ENCODE assay signal across 14 cellular contexts in genomic region chr2:176176233-176176632, GRCh38. TPM values are rescaled to one million over a fixed set of nuclear protein-coding genes. Genes with fewer than 3 reads are reported as not detected.
"Had no signal": no experiment of that assay in that cellular context is flagged by ENCODE, and none has a peak within 500 bp of the region (broad histone marks: within the 10 kb centered on the region; RNA-seq: fewer than 3 reads in every experiment).

No MANE protein-coding gene starts in this region.

- DNase-seq: activated CD4-positive, alpha-beta T cell treated with anti-CD3 and anti-CD28 coated beads, Interleukin-2, amount 50 U/mL, for 48 hours; activated naive CD4-positive, alpha-beta T cell treated with anti-CD3 and anti-CD28 coated beads, Interleukin-2, amount 10 ng/mL, durations not matched to agents 7 days and 5 days; activated T-cell treated with anti-CD3 and anti-CD28 coated beads, Interleukin-2, amount 50 U/mL, for 1 hour; left ventricle myocardium superior; natural killer cell; psoas muscle; stimulated activated naive CD8-positive, alpha-beta T cell treated with anti-CD3 and anti-CD28 coated beads, Interleukin-15, Interleukin-2, amounts not matched to agents 100 U/mL and 50 U/mL, for 24 hours; T-helper 17 cell; trophoblast cell; WERI-Rb-1 had no signal

- FAIRE-seq: keratinocyte had no signal

- H3K27ac ChIP-seq: cardiac muscle cell, psoas muscle, suprapubic skin, WERI-Rb-1 had no signal

- H3K4me1 ChIP-seq: psoas muscle had no signal

- H3K4me3 ChIP-seq: cardiac muscle cell, psoas muscle, suprapubic skin had no signal

- H3K36me3 ChIP-seq: cardiac muscle cell, suprapubic skin, WERI-Rb-1 had no signal

- H3K9me3 ChIP-seq: psoas muscle, suprapubic skin had no signal

RNA-seq across cellular contexts. Expression of gene HOXD1, which starts 12.2 kb away (rescaled TPM):
- total RNA-seq: activated T-helper 2 cell treated with anti-CD3 and anti-CD28 coated beads, Interferon-gamma antibody, Interleukin-2, Interleukin-4, amounts not matched to agents 10 μg/mL and 5 μg/mL and 100 μg/mL, durations not matched to agents 14 hours and 24 hours and 36 hours; cardiac muscle cell; left ventricle myocardium superior; T-helper 17 cell had no signal

RNA-seq across cellular contexts. Expression of gene HOXD3, which starts 19.1 kb away (rescaled TPM):
- total RNA-seq: activated T-helper 2 cell treated with anti-CD3 and anti-CD28 coated beads, Interferon-gamma antibody, Interleukin-2, Interleukin-4, amounts not matched to agents 10 μg/mL and 5 μg/mL and 100 μg/mL, durations not matched to agents 14 hours and 24 hours and 36 hours; natural killer cell; T-helper 17 cell had no signal

RNA-seq across cellular contexts. Expression of gene HOXD4, which starts 24.9 kb away (rescaled TPM):
- total RNA-seq: activated T-helper 2 cell treated with anti-CD3 and anti-CD28 coated beads, Interferon-gamma antibody, Interleukin-2, Interleukin-4, amounts not matched to agents 10 μg/mL and 5 μg/mL and 100 μg/mL, durations not matched to agents 14 hours and 24 hours and 36 hours; cardiac muscle cell; natural killer cell; T-helper 17 cell had no signal

RNA-seq across cellular contexts. Expression of gene HOXD8, which starts 46.7 kb away (rescaled TPM):
- total RNA-seq: activated T-helper 2 cell treated with anti-CD3 and anti-CD28 coated beads, Interferon-gamma antibody, Interleukin-2, Interleukin-4, amounts not matched to agents 10 μg/mL and 5 μg/mL and 100 μg/mL, durations not matched to agents 14 hours and 24 hours and 36 hours; cardiac muscle cell; natural killer cell; T-helper 17 cell had no signal

RNA-seq across cellular contexts. Expression of gene HOXD9, which starts 53.7 kb away (rescaled TPM):
- total RNA-seq: activated T-helper 2 cell treated with anti-CD3 and anti-CD28 coated beads, Interferon-gamma antibody, Interleukin-2, Interleukin-4, amounts not matched to agents 10 μg/mL and 5 μg/mL and 100 μg/mL, durations not matched to agents 14 hours and 24 hours and 36 hours; cardiac muscle cell; left ventricle myocardium superior; natural killer cell; T-helper 17 cell had no signal
